In genomic region chr5:95892784-95893354, GRCh38 we compare ENCODE assay signal across 8 cellular contexts.
DNase-seq lines count a peak whose midpoint lies in the region; ATAC-seq and TF ChIP-seq lines count a peak whose summit lies in the region.

No MANE protein-coding gene starts in this region.

- no peaks in the 10 kb centered on the region for H3K9me3 ChIP-seq in psoas muscle

- H3K36me3 ChIP-seq in psoas muscle (ENCODE audit: insufficient read depth in 1 of 2, low read depth in 1 of 2), result peaks cover 10 to 100% of the 10 kb centered on the region in 2 donors

- no peaks in the 10 kb centered on the region for H3K4me1 ChIP-seq in psoas muscle

- ATAC-seq in HG03108 (IDR thresholded peaks at IDR 0.05; ENCODE audit: unreplicated experiment), result peak; percentile 63
- peak; percentile 77 for ATAC-seq in SK-N-SH treated with all-trans-retinoic acid at 6 μM for 48 hours
- ATAC-seq in psoas muscle, result peak; percentile 47 to 79 (median 67)

- peak; percentile 22 for DNase-seq in stimulated activated CD4-positive, alpha-beta T cell treated with anti-CD3 and anti-CD28 coated beads, Interleukin-1b, Interleukin-23, amount 100 ng/mL, for 48 hours
- no peak for DNase-seq in stimulated activated CD4-positive, alpha-beta T cell treated with anti-CD3 and anti-CD28 coated beads, Interleukin-12 subunit alpha, Interleukin-12 subunit beta, amount 100 ng/mL, for 4 hours
- DNase-seq in erythroblast (lab: John Stamatoyannopoulos, UW) (peak; percentile 66 to 78), psoas muscle (no peak), NCI-H510A treated with DMSO at 0.1 percent for 48 hours (lab: John Stamatoyannopoulos, UW) (no peak), NCI-H774 (lab: John Stamatoyannopoulos, UW) (no peak)

- H3K27ac ChIP-seq in psoas muscle, result no peak overlapping the region

- intact Hi-C loops in psoas muscle (cut with DNase I), result no loop called here

- no peak overlapping the region for H3K4me3 ChIP-seq in psoas muscle

- no peaks in the 10 kb centered on the region for H3K27me3 ChIP-seq in psoas muscle (ENCODE audit: insufficient read depth in 3 of 3, low read length in 2 of 3)

- TF ChIP-seq CTCF in psoas muscle (IDR thresholded peaks at IDR 0.05), result peak; percentile 41

- TF ChIP-seq POLR2A in erythroblast (IDR thresholded peaks at IDR 0.05; ENCODE audit: low read length), result no peak

- 94 to 96% (median 96%) methylated on average over 5 of the region's 5 CpGs for WGBS in psoas muscle, 3 donors

TF ChIP-seq in SK-N-SH treated with all-trans-retinoic acid at 6 μM for 48 hours, 23 proteins besides CTCF, POLR2A, EP300 and RAD21:
- TF ChIP-seq ZNF565 (CRISPR knock-in tag; conservative IDR thresholded peaks at IDR 0.05; ENCODE audit: low read depth) (no peak), ZNF70 (CRISPR knock-in tag; IDR thresholded peaks at IDR 0.05) (no peak), SNAI2 (CRISPR knock-in tag; IDR thresholded peaks at IDR 0.05) (no peak), ZC3H10 (CRISPR knock-in tag; IDR thresholded peaks at IDR 0.05) (no peak), POU6F1 (CRISPR knock-in tag; IDR thresholded peaks at IDR 0.05; ENCODE audit: borderline replicate concordance, low read depth) (no peak), PATZ1 (CRISPR knock-in tag; IDR thresholded peaks at IDR 0.05; ENCODE audit: borderline replicate concordance) (no peak), GLIS3 (CRISPR knock-in tag; IDR thresholded peaks at IDR 0.05) (no peak), BACH2 (CRISPR knock-in tag; IDR thresholded peaks at IDR 0.05; ENCODE audit: borderline replicate concordance) (no peak), TCF4 (CRISPR knock-in tag; IDR thresholded peaks at IDR 0.05; ENCODE audit: borderline replicate concordance) (no peak), ISL1 (CRISPR knock-in tag; IDR thresholded peaks at IDR 0.05) (no peak), OSR1 (CRISPR knock-in tag; IDR thresholded peaks at IDR 0.05) (no peak), ESRRG (CRISPR knock-in tag; IDR thresholded peaks at IDR 0.05) (no peak), ZFP30 (CRISPR knock-in tag; IDR thresholded peaks at IDR 0.05) (no peak)

Comparison
In these comparisons a context has a peak if more than half of its experiments do, and no peak if none do; other contexts are left out.
1. DNase-seq: peak in stimulated activated CD4-positive, alpha-beta T cell treated with anti-CD3 and anti-CD28 coated beads, Interleukin-1b, Interleukin-23, amount 100 ng/mL, for 48 hours (single experiment) and erythroblast (2 of 2); none in stimulated activated CD4-positive, alpha-beta T cell treated with anti-CD3 and anti-CD28 coated beads, Interleukin-12 subunit alpha, Interleukin-12 subunit beta, amount 100 ng/mL, for 4 hours (single experiment), psoas muscle (0 of 2), NCI-H510A treated with DMSO at 0.1 percent for 48 hours (single experiment) and NCI-H774 (single experiment).
2. Peak in every context shown above with its lines, with median percentiles within 50 percentile points of each other: ATAC-seq.